18 cellular contexts compared by ENCODE assay signal in the genomic region with DNA sequence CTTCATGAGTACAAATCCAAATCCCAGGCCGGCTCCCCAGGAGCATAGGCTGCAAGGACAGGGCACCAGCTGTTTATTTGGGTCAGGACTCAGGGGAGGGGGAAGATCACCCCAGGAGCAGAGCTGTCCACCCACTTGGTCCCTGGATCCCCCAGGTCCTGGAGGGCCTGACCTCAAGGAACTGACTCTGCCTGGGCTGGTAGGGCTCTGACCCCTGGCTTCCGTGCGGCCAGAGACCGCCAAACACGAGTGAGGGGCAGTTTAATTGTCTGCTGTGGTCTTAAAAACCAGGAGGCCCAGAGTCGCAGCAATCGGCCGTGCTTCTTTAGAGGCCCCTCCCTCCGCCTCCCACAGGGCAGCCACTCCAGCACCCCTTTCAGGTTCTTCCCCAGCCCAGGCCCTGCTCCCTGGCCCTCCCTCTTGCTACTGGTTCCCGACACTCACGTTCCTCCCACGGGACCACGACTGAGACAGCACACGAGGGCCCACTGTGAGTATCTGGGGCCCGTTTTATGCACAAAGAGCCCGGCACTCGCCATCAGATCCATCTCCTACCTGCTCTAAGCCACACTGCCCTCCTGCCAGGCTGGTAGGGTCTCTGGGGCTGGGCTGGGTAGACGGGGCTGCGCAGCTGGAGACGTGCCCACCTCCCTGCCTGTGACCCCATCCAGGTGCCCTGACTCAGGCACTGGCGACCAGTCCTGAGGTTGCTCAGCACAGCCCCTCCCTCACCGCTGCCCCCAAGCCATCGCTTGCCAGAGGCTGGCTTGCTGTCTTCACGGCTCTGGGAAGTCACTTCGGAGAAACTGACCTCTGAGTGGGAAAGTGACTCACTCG. TPM values are rescaled to one million over a fixed set of nuclear protein-coding genes. Genes with fewer than 3 reads are reported as not detected.
DNase-seq lines count a peak whose midpoint lies in the region; ATAC-seq and TF ChIP-seq lines count a peak whose summit lies in the region.
"Had no signal": no experiment of that assay in that cellular context is flagged by ENCODE, and none has a peak within 500 bp of the region (broad histone marks: within the 10 kb centered on the region; RNA-seq: fewer than 3 reads in every experiment).

No MANE protein-coding gene starts in this region.

- WGBS in tibial nerve, 2 donors: 51 to 60% methylated on average over 24 to 26 of the region's 26 CpGs

- H3K27ac ChIP-seq in Panc1 (ENCODE audit: low read length) (no peak overlapping the region), tibial artery (no peak overlapping the region), tibial nerve (no peak overlapping the region)
- H3K27ac ChIP-seq: RWPE1 had no signal

- H3K4me3 ChIP-seq in Panc1 (ENCODE audit: low read depth in 2 of 2, low read length in 2 of 2) (no peak overlapping the region), tibial artery (no peak overlapping the region), tibial nerve (no peak overlapping the region)

- peak; percentile 11 for DNase-seq in activated T-cell treated with anti-CD3 and anti-CD28 coated beads, Interleukin-2, amount 50 U/mL, for 24 hours
- DNase-seq in activated T-cell treated with anti-CD3 and anti-CD28 coated beads, Interleukin-2, amount 50 U/mL, for 1 hour: no peak
- DNase-seq in Panc1 (ENCODE audit: low read depth, low spot score) (no peak), nephron progenitor cell (no peak), tibial artery (peak; percentile 17 to 51), tibial nerve (ENCODE audit: low spot score in 2 of 2) (no peak), SKM-1 treated with dmso at 0.1 percent for 144 hours (lab: John Stamatoyannopoulos, UW; ENCODE audit: unreplicated experiment) (no peak), COR-L47 (lab: John Stamatoyannopoulos, UW) (no peak)
- DNase-seq: DMS53, HCEC 1CT, NCI-H146, NCI-H226, NCI-H526, OCI-M1 had no signal

- no peak overlapping the region for H3K4me3 Mint-ChIP-seq in activated T-cell treated with anti-CD3 and anti-CD28 coated beads, Interleukin-2, amount 50 U/mL, for 24 hours
- H3K4me3 Mint-ChIP-seq in nephron progenitor cell: peak overlapping the region; percentile 9
- H3K4me3 Mint-ChIP-seq: CD14-positive monocyte had no signal

- no peak for TF ChIP-seq POLR2A in tibial nerve (IDR thresholded peaks at IDR 0.05)

- H3K36me3 Mint-ChIP-seq in activated T-cell treated with anti-CD3 and anti-CD28 coated beads, Interleukin-2, amount 50 U/mL, for 24 hours (ENCODE audit: low read depth): no peaks in the 10 kb centered on the region
- no peaks in the 10 kb centered on the region for H3K36me3 Mint-ChIP-seq in nephron progenitor cell (ENCODE audit: low read depth)
- H3K36me3 Mint-ChIP-seq: CD14-positive monocyte had no signal

- TF ChIP-seq CTCF in Panc1 (IDR thresholded peaks at IDR 0.05): no peak
- no peak for TF ChIP-seq CTCF in nephron progenitor cell (IDR thresholded peaks at IDR 0.05)
- no peak for TF ChIP-seq CTCF in tibial artery (IDR thresholded peaks at IDR 0.05)
- no peak for TF ChIP-seq CTCF in tibial nerve (IDR thresholded peaks at IDR 0.05)

- in situ Hi-C loops in Panc1 (cut with HindIII; ENCODE audit: low pct_unique_long_range_greater_than_20kb, low sequenced_read_pairs): no loop called here

- no TSS peak for BruUV-seq in Panc1 (replicated peaks; lab: Mats Ljungman, UMichigan)

- H3K27me3 Mint-ChIP-seq in activated T-cell treated with anti-CD3 and anti-CD28 coated beads, Interleukin-2, amount 50 U/mL, for 24 hours: peaks cover 50% of the 10 kb centered on the region
- H3K27me3 Mint-ChIP-seq in nephron progenitor cell (ENCODE audit: low read depth, poor library complexity): peaks cover 32% of the 10 kb centered on the region

- ATAC-seq in Panc1: peak; percentile 17; the same call in 1 of the 2 replicates

- intact Hi-C loops in Panc1 (cut with micrococcal nuclease; ENCODE audit: unreplicated experiment) (no loop called here), tibial artery (cut with DNase I; ENCODE audit: low total_unique reads) (no loop called here)

- no peaks in the 10 kb centered on the region for H3K9me3 Mint-ChIP-seq in activated T-cell treated with anti-CD3 and anti-CD28 coated beads, Interleukin-2, amount 50 U/mL, for 24 hours
- H3K9me3 Mint-ChIP-seq in nephron progenitor cell: peaks cover 13% of the 10 kb centered on the region

- no peak for TF ChIP-seq EP300 in tibial nerve (IDR thresholded peaks at IDR 0.05)

- H3K27ac Mint-ChIP-seq in activated T-cell treated with anti-CD3 and anti-CD28 coated beads, Interleukin-2, amount 50 U/mL, for 24 hours: no peak overlapping the region
- H3K27ac Mint-ChIP-seq in nephron progenitor cell: no peak overlapping the region

- peaks cover 5% of the 10 kb centered on the region for H3K4me1 ChIP-seq in Panc1 (ENCODE audit: control insufficient read depth, insufficient read depth, low read length)
- no peaks in the 10 kb centered on the region for H3K4me1 ChIP-seq in tibial artery
- no peaks in the 10 kb centered on the region for H3K4me1 ChIP-seq in tibial nerve
- H3K4me1 ChIP-seq: Caco-2 had no signal

- H3K9me3 ChIP-seq in Panc1 (ENCODE audit: control insufficient read depth, insufficient read depth, low read depth, low read length) (peaks cover 9% of the 10 kb centered on the region; the same call in 1 of the 2 replicates), tibial artery (peaks cover 0 to 12% (median 7%) of the 10 kb centered on the region in 3 donors), tibial nerve (peaks cover 0 to 7% (median 0%) of the 10 kb centered on the region in 4 donors)

- CTCF ChIA-PET in Panc1 (lab: Charles Lee): no interaction called here

- H3K27me3 ChIP-seq in Panc1 (ENCODE audit: control insufficient read depth, insufficient read depth, low read length): peaks cover 19% of the 10 kb centered on the region
- H3K27me3 ChIP-seq in tibial artery: peaks cover 0 to 58% of the 10 kb centered on the region in 2 donors
- H3K27me3 ChIP-seq in tibial nerve: peaks cover 0 to 56% of the 10 kb centered on the region in 2 donors

- H3K4me1 Mint-ChIP-seq in activated T-cell treated with anti-CD3 and anti-CD28 coated beads, Interleukin-2, amount 50 U/mL, for 24 hours (ENCODE audit: low read depth): no peaks in the 10 kb centered on the region
- H3K4me1 Mint-ChIP-seq in nephron progenitor cell: peaks cover 32% of the 10 kb centered on the region

- H3K36me3 ChIP-seq in Panc1 (ENCODE audit: control insufficient read depth, insufficient read depth, low read length) (no peaks in the 10 kb centered on the region), tibial artery (no peaks in the 10 kb centered on the region), tibial nerve (no peaks in the 10 kb centered on the region)

- POLR2A ChIA-PET in Panc1 (lab: Charles Lee): no interaction called here

RNA-seq across cellular contexts. Expression of a gene that starts 30.0 kb away (rescaled TPM):
- total RNA-seq in Panc1 (2021; ENCODE audit: unreplicated experiment) (1.6 TPM), tibial nerve (1 to 10 TPM in 1 of 4 donors, under 1 TPM in 1, not detected in 2; 0.90 to 1.4 TPM)
- 1.4 TPM for polyA plus RNA-seq in Panc1 (2012; ENCODE audit: insufficient read length)
- total RNA-seq: Caco-2, HT-29 had no signal
- polyA plus RNA-seq: CD14-positive monocyte had no signal

Comparison
In these comparisons a context has a peak if more than half of its experiments do, and no peak if none do; other contexts are left out.
1. DNase-seq: peak in activated T-cell treated with anti-CD3 and anti-CD28 coated beads, Interleukin-2, amount 50 U/mL, for 24 hours (single experiment) and tibial artery (2 of 2); none in activated T-cell treated with anti-CD3 and anti-CD28 coated beads, Interleukin-2, amount 50 U/mL, for 1 hour (single experiment), Panc1 (single experiment), nephron progenitor cell (single experiment), tibial nerve (0 of 2), SKM-1 treated with dmso at 0.1 percent for 144 hours (single experiment) and COR-L47 (single experiment).